In genomic region chr4:82901129-82901718, GRCh38 we compare ENCODE assay signal across 8 cellular contexts. TPM values are rescaled to one million over a fixed set of nuclear protein-coding genes. Genes with fewer than 3 reads are reported as not detected.
DNase-seq lines count a peak whose midpoint lies in the region; ATAC-seq, FAIRE-seq and TF ChIP-seq lines count a peak whose summit lies in the region.

No MANE protein-coding gene starts in this region.

- H3K4me3 ChIP-seq in Caco-2 (ENCODE audit: low read depth, low read length) = peak overlapping the region; percentile 65
- peak overlapping the region; percentile 85 for H3K4me3 ChIP-seq in OCI-LY7 (ENCODE audit: low read depth, low read length, poor library complexity, severe bottlenecking)
- H3K4me3 ChIP-seq in esophagus muscularis mucosa = peak overlapping the region; percentile 71 to 80 (median 75)
- peak overlapping the region; percentile 42 to 49 for H3K4me3 ChIP-seq in prostate gland

- intact Hi-C loops in Caco-2 (cut with micrococcal nuclease; ENCODE audit: unreplicated experiment) (loop anchor here (2.0 to 10.0 kb wide), 2 partner anchors 112 to 384 kb away; partner anchors contain the start of gene COQ2), OCI-LY7 (cut with micrococcal nuclease; ENCODE audit: unreplicated experiment) (loop anchor here (2.0 kb wide), 3 partner anchors 68 to 526 kb away; partner anchors contain the start of gene COPS4), esophagus muscularis mucosa (cut with DNase I) (loop anchor here (5.0 kb wide), 1 partner anchor 111 kb away; the partner anchor contains the start of gene LIN54), prostate gland (cut with DNase I) (loop anchor here (2.0 to 5.0 kb wide), 5 partner anchors 111 to 470 kb away; partner anchors contain the start of genes COPS4, COQ2, ENOPH1 and HNRNPDL)

- no peak for ATAC-seq in left lobe of liver

- no peak for FAIRE-seq in RCC 7860 (lab: Jason Lieb, UNC)

- peak; percentile 5 for TF ChIP-seq POLR2A in esophagus muscularis mucosa (IDR thresholded peaks at IDR 0.05; ENCODE audit: low read depth)
- TF ChIP-seq POLR2A in prostate gland (IDR thresholded peaks at IDR 0.05) = no peak

- CTCF ChIA-PET in Caco-2 (lab: Charles Lee) = no interaction called here
- CTCF ChIA-PET in OCI-LY7 (lab: Charles Lee; ENCODE audit: unreplicated experiment) = interaction anchor here (0.6 to 2.1 kb wide), 2 partner anchors 11 to 134 kb away, joined by 3 to 9 read pairs; partner anchors contain the start of genes COPS4 and SEC31A

- no peaks in the 10 kb centered on the region for H3K9me3 Mint-ChIP-seq in Caco-2 (ENCODE audit: unreplicated experiment)

- H3K9me2 ChIP-seq in OCI-LY7 (ENCODE audit: insufficient read depth, low read length) = no peaks in the 10 kb centered on the region

- H3K36me3 ChIP-seq in Caco-2 (ENCODE audit: control insufficient read depth, insufficient read depth, low read length) (no peaks in the 10 kb centered on the region; the same call in 1 of the 2 replicates), OCI-LY7 (ENCODE audit: insufficient read depth, low read length) (peaks cover 33% of the 10 kb centered on the region), esophagus muscularis mucosa (peaks cover 0 to 27% (median 5%) of the 10 kb centered on the region in 4 donors), prostate gland (no peaks in the 10 kb centered on the region)

- H3K4me3 Mint-ChIP-seq in Caco-2 (ENCODE audit: unreplicated experiment) = no peak overlapping the region

- DNase-seq in Caco-2 = no peak
- DNase-seq in OCI-LY7 (ENCODE audit: low spot score) = no peak
- no peak for DNase-seq in esophagus muscularis mucosa (ENCODE audit: extremely low spot score)
- DNase-seq in prostate gland (ENCODE audit: low spot score) = no peak
- DNase-seq in left lobe of liver (ENCODE audit: low spot score) = no peak
- DNase-seq in SKM-1 treated with dmso at 0.1 percent for 144 hours (lab: John Stamatoyannopoulos, UW; ENCODE audit: unreplicated experiment) = no peak
- DNase-seq in RCC 7860 (ENCODE audit: low spot score) = no peak
- DNase-seq in mesenteric fat pad (ENCODE audit: low spot score) = no peak

- POLR2A ChIA-PET in Caco-2 (lab: Charles Lee) (interaction anchor here (0.7 to 2.1 kb wide), 8 partner anchors 9 to 472 kb away, joined by 3 to 18 read pairs (median 8); partner anchors contain the start of genes COPS4, HNRNPDL, LIN54 and SEC31A), OCI-LY7 (lab: Charles Lee) (interaction anchor here (0.6 to 2.9 kb wide), 8 partner anchors 9 to 1277 kb away, joined by 3 to 41 read pairs (median 6); partner anchors contain the start of gene LIN54)

- H3K4me2 ChIP-seq in OCI-LY7 (ENCODE audit: low read length) = peak overlapping the region; percentile 77

- no peak for TF ChIP-seq EP300 in esophagus muscularis mucosa (IDR thresholded peaks at IDR 0.05)

- BruUV-seq in Caco-2 (replicated peaks; lab: Mats Ljungman, UMichigan) (TSS peak; percentile 65), OCI-LY7 (replicated peaks; lab: Mats Ljungman, UMichigan) (no TSS peak)

- TF ChIP-seq CTCF in Caco-2 (IDR thresholded peaks at IDR 0.05; ENCODE audit: insufficient read depth in 1 of 2, low read depth in 1 of 2, low read length in 1 of 2, severe bottlenecking in 1 of 2, unreplicated experiment in 1 of 2) (no peak), OCI-LY7 (conservative IDR thresholded peaks at IDR 0.05; ENCODE audit: low read length) (no peak), esophagus muscularis mucosa (IDR thresholded peaks at IDR 0.05) (no peak), prostate gland (IDR thresholded peaks at IDR 0.05) (no peak)

- no peaks in the 10 kb centered on the region for H3K4me1 Mint-ChIP-seq in Caco-2 (ENCODE audit: low read depth, unreplicated experiment)

- peaks cover 81% of the 10 kb centered on the region for H3K79me2 ChIP-seq in OCI-LY7 (ENCODE audit: insufficient read depth, low read depth, low read length)

- peaks cover 20% of the 10 kb centered on the region for H3K36me3 Mint-ChIP-seq in Caco-2 (ENCODE audit: insufficient read depth, unreplicated experiment)

- H3K4me1 ChIP-seq in Caco-2 (peaks cover 12% of the 10 kb centered on the region; the same call in 1 of the 2 replicates), OCI-LY7 (ENCODE audit: insufficient read depth, low read length, poor library complexity, severe bottlenecking) (peaks cover 49% of the 10 kb centered on the region), esophagus muscularis mucosa (peaks cover 31 to 44% (median 36%) of the 10 kb centered on the region in 4 donors), prostate gland (replicated peaks) (no peaks in the 10 kb centered on the region)

- no peaks in the 10 kb centered on the region for H3K27me3 Mint-ChIP-seq in Caco-2 (ENCODE audit: insufficient read depth, unreplicated experiment)

- H2AFZ ChIP-seq in OCI-LY7 (ENCODE audit: low read length) = peak overlapping the region; percentile 69; the same call in 1 of the 2 replicates

- 1% methylated on average over 10 of the region's 10 CpGs for WGBS in esophagus muscularis mucosa
- WGBS in prostate gland = 1% methylated on average over 10 of the region's 10 CpGs

- H3K27ac ChIP-seq in OCI-LY7 (ENCODE audit: low read depth, low read length, poor library complexity, severe bottlenecking) (peak overlapping the region; percentile 87), esophagus muscularis mucosa (replicated peaks in 1 of 4) (peak overlapping the region; percentile 90 to 98 (median 97)), prostate gland (peak overlapping the region; percentile 96 to 99)

- peaks cover 28% of the 10 kb centered on the region for H4K20me1 ChIP-seq in OCI-LY7 (ENCODE audit: insufficient read depth, low read length)

- H3K27ac Mint-ChIP-seq in Caco-2 (ENCODE audit: unreplicated experiment) = no peak overlapping the region

- H3K9me3 ChIP-seq in Caco-2 = no peaks in the 10 kb centered on the region
- H3K9me3 ChIP-seq in OCI-LY7 (ENCODE audit: low read length) = no peaks in the 10 kb centered on the region
- no peaks in the 10 kb centered on the region for H3K9me3 ChIP-seq in esophagus muscularis mucosa
- H3K9me3 ChIP-seq in prostate gland = no peaks in the 10 kb centered on the region

- H3K27me3 ChIP-seq in Caco-2 (replicated peaks; ENCODE audit: control insufficient read depth, insufficient read depth, low read length) = no peaks in the 10 kb centered on the region
- no peaks in the 10 kb centered on the region for H3K27me3 ChIP-seq in esophagus muscularis mucosa
- H3K27me3 ChIP-seq in prostate gland (replicated peaks; ENCODE audit: insufficient read depth) = no peaks in the 10 kb centered on the region

RNA-seq across cellular contexts. Expression of gene THAP9, which starts 0.7 kb away (rescaled TPM):
- 6.8 and 7.9 TPM in 2 replicates for total RNA-seq in Caco-2 (2022)
- 13.2 and 16.4 TPM in 2 replicates for total RNA-seq in OCI-LY7 (2014; rRNA removed; shearing (Covaris generic))
- total RNA-seq in OCI-LY7 (2022) = 10.5 and 19.6 TPM in 2 replicates
- total RNA-seq in esophagus muscularis mucosa = 1 to 10 TPM; 2.1 to 5.2 (median 2.9) TPM
- 1 to 10 TPM; 7.6 to 8.6 TPM for total RNA-seq in prostate gland
- 2.6 TPM for total RNA-seq in left lobe of liver
- total RNA-seq in mesenteric fat pad = 2.0 TPM

RNA-seq across cellular contexts. Expression of gene SEC31A, which starts 10.3 kb away (rescaled TPM):
- total RNA-seq in Caco-2 (2022) (175 and 187 TPM in 2 replicates), OCI-LY7 (2022) (135 and 143 TPM in 2 replicates), esophagus muscularis mucosa (100 to 1,000 TPM; 117 to 146 (median 131) TPM), prostate gland (100 to 1,000 TPM; 191 to 196 TPM), left lobe of liver (108 TPM), mesenteric fat pad (244 TPM)
- 80.0 and 93.4 TPM in 2 replicates for total RNA-seq in OCI-LY7 (2014; rRNA removed; shearing (Covaris generic))
